ENCODE assay signal across 17 cellular contexts in genomic region chr10:102721954-102722353, GRCh38. TPM values are rescaled to one million over a fixed set of nuclear protein-coding genes. Genes with fewer than 3 reads are reported as not detected.
DNase-seq lines count a peak whose midpoint lies in the region; ATAC-seq and TF ChIP-seq lines count a peak whose summit lies in the region.
"Had no signal": no experiment of that assay in that cellular context is flagged by ENCODE, and none has a peak within 500 bp of the region (broad histone marks: within the 10 kb centered on the region; RNA-seq: fewer than 3 reads in every experiment).

No MANE protein-coding gene starts in this region.

- peak; percentile 88 for ATAC-seq in activated CD4-positive, alpha-beta T cell treated with anti-CD3 and anti-CD28 coated beads for 36 hours
- ATAC-seq in GM23338, result no peak
- ATAC-seq: CD8-positive, alpha-beta T cell had no signal

- H3K79me2 ChIP-seq in GM23338 (replicated peaks; ENCODE audit: insufficient read depth), result peaks cover 79% of the 10 kb centered on the region

- peaks cover 40% of the 10 kb centered on the region for H3K36me3 Mint-ChIP-seq in activated CD4-positive, alpha-beta T cell treated with anti-CD3 and anti-CD28 coated beads for 36 hours (ENCODE audit: low read depth)
- H3K36me3 Mint-ChIP-seq in activated CD4-positive, alpha-beta T cell treated with anti-CD3 and anti-CD28 coated beads, Interleukin-2, amount 10 ng/mL, durations not matched to agents 7 days and 5 days (ENCODE audit: low read depth), result peaks cover 29% of the 10 kb centered on the region
- H3K36me3 Mint-ChIP-seq in GM23338 (ENCODE audit: low read depth) (peaks cover 56% of the 10 kb centered on the region), nephron (ENCODE audit: low read depth) (peaks cover 32% of the 10 kb centered on the region)
- H3K36me3 Mint-ChIP-seq in activated CD4-positive, alpha-beta memory T cell treated with anti-CD3 and anti-CD28 coated beads, Interleukin-2, amount 10 ng/mL, durations not matched to agents 7 days and 5 days (ENCODE audit: low read depth), result peaks cover 33% of the 10 kb centered on the region

- H2AFZ ChIP-seq in GM23338, result no peak overlapping the region

- peaks cover 30% of the 10 kb centered on the region for H3K4me1 Mint-ChIP-seq in activated CD4-positive, alpha-beta T cell treated with anti-CD3 and anti-CD28 coated beads for 36 hours
- H3K4me1 Mint-ChIP-seq in activated CD4-positive, alpha-beta T cell treated with anti-CD3 and anti-CD28 coated beads, Interleukin-2, amount 10 ng/mL, durations not matched to agents 7 days and 5 days, result peaks cover 33% of the 10 kb centered on the region
- H3K4me1 Mint-ChIP-seq in GM23338 (peaks cover 33% of the 10 kb centered on the region), nephron (peaks cover 47% of the 10 kb centered on the region)
- H3K4me1 Mint-ChIP-seq in activated CD4-positive, alpha-beta memory T cell treated with anti-CD3 and anti-CD28 coated beads, Interleukin-2, amount 10 ng/mL, durations not matched to agents 7 days and 5 days, result peaks cover 32% of the 10 kb centered on the region

- H3K27me3 ChIP-seq in GM23338 (ENCODE audit: insufficient read depth) (no peaks in the 10 kb centered on the region), left ventricle myocardium inferior (ENCODE audit: low read depth) (no peaks in the 10 kb centered on the region)

- no peaks in the 10 kb centered on the region for H3K9me3 ChIP-seq in left ventricle myocardium inferior (replicated peaks)

- intact Hi-C loops in activated CD4-positive, alpha-beta T cell treated with anti-CD3 and anti-CD28 coated beads for 36 hours (cut with DNase I, micrococcal nuclease), result no loop called here
- intact Hi-C loops in left ventricle myocardium inferior (cut with micrococcal nuclease), result no loop called here

- CTCF ChIA-PET in activated CD4-positive, alpha-beta T cell treated with anti-CD3 and anti-CD28 coated beads for 36 hours (lab: Charles Lee), result interaction anchor here (0.6 to 1.2 kb wide), 2 partner anchors 13 to 71 kb away, joined by 3 to 4 read pairs; no protein-coding TSS in a partner anchor
- CTCF ChIA-PET in activated CD4-positive, alpha-beta T cell treated with anti-CD3 and anti-CD28 coated beads, Interleukin-2, amount 10 ng/mL, durations not matched to agents 7 days and 5 days (lab: Charles Lee), result interaction anchor here (1.3 kb wide), 1 partner anchor 52 kb away, joined by 3 read pairs; no protein-coding TSS in a partner anchor
- CTCF ChIA-PET in activated CD4-positive, alpha-beta memory T cell treated with anti-CD3 and anti-CD28 coated beads, Interleukin-2, amount 10 ng/mL, durations not matched to agents 7 days and 5 days (lab: Charles Lee), result interaction anchor here (1.2 kb wide), 1 partner anchor 10 kb away, joined by 3 read pairs; no protein-coding TSS in a partner anchor

- DNase-seq in activated CD4-positive, alpha-beta T cell treated with anti-CD3 and anti-CD28 coated beads for 36 hours, result no peak
- no peak for DNase-seq in activated CD4-positive, alpha-beta T cell treated with anti-CD3 and anti-CD28 coated beads, Interleukin-2, amount 10 ng/mL, durations not matched to agents 7 days and 5 days
- DNase-seq in GM23338 (ENCODE audit: low spot score) (no peak), NCI-H128 (lab: John Stamatoyannopoulos, UW; ENCODE audit: unreplicated experiment) (no peak), RPMI8226 (no peak), left ventricle myocardium inferior (no peak)
- no peak for DNase-seq in activated CD4-positive, alpha-beta memory T cell treated with anti-CD3 and anti-CD28 coated beads, Interleukin-2, amount 10 ng/mL, durations not matched to agents 7 days and 5 days
- DNase-seq: CD8-positive, alpha-beta T cell; GF-D8; GOT3; MV-4-11; NCI-H1436; NCI-H2029 treated with DMSO at 0.1 percent for 48 hours; NCI-H510A treated with DMSO at 0.1 percent for 48 hours; SHP77 treated with DMSO at 0.1 percent for 48 hours had no signal

- peaks cover 15% of the 10 kb centered on the region; the same call in 1 of the 2 replicates for H3K36me3 ChIP-seq in GM23338 (ENCODE audit: insufficient read depth)
- no peaks in the 10 kb centered on the region for H3K36me3 ChIP-seq in left ventricle myocardium inferior

- peaks cover 22% of the 10 kb centered on the region for H3K4me1 ChIP-seq in GM23338 (ENCODE audit: insufficient read depth)
- peaks cover 15% of the 10 kb centered on the region for H3K4me1 ChIP-seq in left ventricle myocardium inferior

- peaks cover 40% of the 10 kb centered on the region for H4K20me1 ChIP-seq in GM23338 (replicated peaks; ENCODE audit: insufficient read depth)

- H3K27me3 Mint-ChIP-seq in activated CD4-positive, alpha-beta T cell treated with anti-CD3 and anti-CD28 coated beads for 36 hours, result no peaks in the 10 kb centered on the region
- no peaks in the 10 kb centered on the region for H3K27me3 Mint-ChIP-seq in activated CD4-positive, alpha-beta T cell treated with anti-CD3 and anti-CD28 coated beads, Interleukin-2, amount 10 ng/mL, durations not matched to agents 7 days and 5 days
- no peaks in the 10 kb centered on the region for H3K27me3 Mint-ChIP-seq in GM23338 (ENCODE audit: insufficient read depth, low read depth, poor library complexity)
- no peaks in the 10 kb centered on the region for H3K27me3 Mint-ChIP-seq in activated CD4-positive, alpha-beta memory T cell treated with anti-CD3 and anti-CD28 coated beads, Interleukin-2, amount 10 ng/mL, durations not matched to agents 7 days and 5 days
- H3K27me3 Mint-ChIP-seq in nephron (ENCODE audit: low read depth), result no peaks in the 10 kb centered on the region

- 0 out of 2 replicates have a peak, but pooled peaks cover 3% of the 10 kb centered on the region for H3F3A ChIP-seq in GM23338 (replicated peaks; ENCODE audit: low read depth)

- no peaks in the 10 kb centered on the region for H3K9me3 Mint-ChIP-seq in activated CD4-positive, alpha-beta T cell treated with anti-CD3 and anti-CD28 coated beads for 36 hours (ENCODE audit: low read depth)
- peaks cover 4% of the 10 kb centered on the region for H3K9me3 Mint-ChIP-seq in activated CD4-positive, alpha-beta T cell treated with anti-CD3 and anti-CD28 coated beads, Interleukin-2, amount 10 ng/mL, durations not matched to agents 7 days and 5 days
- H3K9me3 Mint-ChIP-seq in GM23338 (no peaks in the 10 kb centered on the region), nephron (no peaks in the 10 kb centered on the region)
- H3K9me3 Mint-ChIP-seq in activated CD4-positive, alpha-beta memory T cell treated with anti-CD3 and anti-CD28 coated beads, Interleukin-2, amount 10 ng/mL, durations not matched to agents 7 days and 5 days, result no peaks in the 10 kb centered on the region
- H3K9me3 Mint-ChIP-seq: CD8-positive, alpha-beta T cell had no signal

- TF ChIP-seq CTCF in GM23338 (conservative IDR thresholded peaks at IDR 0.05; ENCODE audit: low read depth in 2 of 2) (no peak), nephron (IDR thresholded peaks at IDR 0.05; ENCODE audit: unreplicated experiment in 3 of 3) (no peak), left ventricle myocardium inferior (IDR thresholded peaks at IDR 0.05; ENCODE audit: borderline replicate concordance) (no peak)

- H3K27ac ChIP-seq in GM23338 (ENCODE audit: low read depth), result peak overlapping the region; percentile 63; the same call in 1 of the 2 replicates
- no peak overlapping the region for H3K27ac ChIP-seq in left ventricle myocardium inferior (replicated peaks)
- H3K27ac ChIP-seq: 22Rv1 had no signal

- H3K4me3 ChIP-seq in GM23338 (no peak overlapping the region), left ventricle myocardium inferior (no peak overlapping the region)

- POLR2A ChIA-PET in activated CD4-positive, alpha-beta T cell treated with anti-CD3 and anti-CD28 coated beads for 36 hours (lab: Charles Lee), result no interaction called here
- POLR2A ChIA-PET in activated CD4-positive, alpha-beta T cell treated with anti-CD3 and anti-CD28 coated beads, Interleukin-2, amount 10 ng/mL, durations not matched to agents 7 days and 5 days (lab: Charles Lee), result no interaction called here
- POLR2A ChIA-PET in activated CD4-positive, alpha-beta memory T cell treated with anti-CD3 and anti-CD28 coated beads, Interleukin-2, amount 10 ng/mL, durations not matched to agents 7 days and 5 days (lab: Charles Lee), result interaction anchor here (2.1 kb wide), 1 partner anchor 10 kb away, joined by 7 read pairs; no protein-coding TSS in a partner anchor

- H3K4me3 Mint-ChIP-seq in activated CD4-positive, alpha-beta T cell treated with anti-CD3 and anti-CD28 coated beads for 36 hours, result no peak overlapping the region
- H3K4me3 Mint-ChIP-seq in activated CD4-positive, alpha-beta T cell treated with anti-CD3 and anti-CD28 coated beads, Interleukin-2, amount 10 ng/mL, durations not matched to agents 7 days and 5 days, result no peak overlapping the region
- no peak overlapping the region for H3K4me3 Mint-ChIP-seq in GM23338
- H3K4me3 Mint-ChIP-seq in activated CD4-positive, alpha-beta memory T cell treated with anti-CD3 and anti-CD28 coated beads, Interleukin-2, amount 10 ng/mL, durations not matched to agents 7 days and 5 days, result no peak overlapping the region
- peak overlapping the region in 1 of 3 experiments; percentile 24 for H3K4me3 Mint-ChIP-seq in nephron
- H3K4me3 Mint-ChIP-seq: CD8-positive, alpha-beta T cell had no signal

- no peaks in the 10 kb centered on the region for H3K9me2 ChIP-seq in GM23338 (ENCODE audit: insufficient read depth)

- no peak overlapping the region for H3K4me2 ChIP-seq in GM23338

- peak overlapping the region; percentile 10 for H3K27ac Mint-ChIP-seq in activated CD4-positive, alpha-beta T cell treated with anti-CD3 and anti-CD28 coated beads for 36 hours
- H3K27ac Mint-ChIP-seq in activated CD4-positive, alpha-beta T cell treated with anti-CD3 and anti-CD28 coated beads, Interleukin-2, amount 10 ng/mL, durations not matched to agents 7 days and 5 days, result no peak overlapping the region
- H3K27ac Mint-ChIP-seq in GM23338 (no peak overlapping the region), nephron (peak overlapping the region; percentile 62 to 88 (median 65))
- H3K27ac Mint-ChIP-seq in activated CD4-positive, alpha-beta memory T cell treated with anti-CD3 and anti-CD28 coated beads, Interleukin-2, amount 10 ng/mL, durations not matched to agents 7 days and 5 days, result peak overlapping the region; percentile 64
- H3K27ac Mint-ChIP-seq: CD8-positive, alpha-beta T cell had no signal

RNA-seq across cellular contexts. Expression of gene SFXN2, which starts 7.5 kb away (rescaled TPM):
- 10 to 100 TPM; 18.2 to 20.7 TPM for total RNA-seq in activated CD4-positive, alpha-beta T cell treated with anti-CD3 and anti-CD28 coated beads for 36 hours
- total RNA-seq in activated CD4-positive, alpha-beta T cell treated with anti-CD3 and anti-CD28 coated beads, Interleukin-2, amount 10 ng/mL, durations not matched to agents 7 days and 5 days, result 10 to 100 TPM; 20.7 to 23.6 TPM
- 5.7 and 9.1 TPM in 2 replicates for total RNA-seq in GM23338 (2014; rRNA removed; shearing (Covaris generic))
- polyA plus RNA-seq in GM23338 (2016; fragmentation: Nextera tagmentation; extraction: Ambion mirVana), result 6.2 and 7.2 TPM in 2 replicates
- 10 to 100 TPM; 10.8 to 11.5 TPM for total RNA-seq in activated CD4-positive, alpha-beta memory T cell treated with anti-CD3 and anti-CD28 coated beads, Interleukin-2, amount 10 ng/mL, durations not matched to agents 7 days and 5 days
- total RNA-seq in left ventricle myocardium inferior, result 1.6 TPM

RNA-seq across cellular contexts. Expression of gene ARL3, which starts 7.8 kb away (rescaled TPM):
- total RNA-seq in activated CD4-positive, alpha-beta T cell treated with anti-CD3 and anti-CD28 coated beads for 36 hours, result 1 to 10 TPM; 6.4 to 6.9 TPM
- total RNA-seq in activated CD4-positive, alpha-beta T cell treated with anti-CD3 and anti-CD28 coated beads, Interleukin-2, amount 10 ng/mL, durations not matched to agents 7 days and 5 days, result 1 to 10 TPM; 4.4 to 5.0 TPM
- total RNA-seq in GM23338 (2014; rRNA removed; shearing (Covaris generic)), result 8.5 and 9.4 TPM in 2 replicates
- 22.6 and 23.0 TPM in 2 replicates for polyA plus RNA-seq in GM23338 (2016; fragmentation: Nextera tagmentation; extraction: Ambion mirVana)
- total RNA-seq in activated CD4-positive, alpha-beta memory T cell treated with anti-CD3 and anti-CD28 coated beads, Interleukin-2, amount 10 ng/mL, durations not matched to agents 7 days and 5 days, result 1 to 10 TPM; 5.7 to 6.1 TPM
- total RNA-seq in left ventricle myocardium inferior, result 13.4 TPM

RNA-seq across cellular contexts. Expression of gene WBP1L, which starts 21.8 kb away (rescaled TPM):
- 10 to 100 TPM; 14.9 to 16.4 TPM for total RNA-seq in activated CD4-positive, alpha-beta T cell treated with anti-CD3 and anti-CD28 coated beads for 36 hours
- 10 to 100 TPM; 30.2 to 31.4 TPM for total RNA-seq in activated CD4-positive, alpha-beta T cell treated with anti-CD3 and anti-CD28 coated beads, Interleukin-2, amount 10 ng/mL, durations not matched to agents 7 days and 5 days
- 48.5 and 55.7 TPM in 2 replicates for total RNA-seq in GM23338 (2014; rRNA removed; shearing (Covaris generic))
- polyA plus RNA-seq in GM23338 (2016; fragmentation: Nextera tagmentation; extraction: Ambion mirVana), result 5.1 and 7.0 TPM in 2 replicates
- total RNA-seq in activated CD4-positive, alpha-beta memory T cell treated with anti-CD3 and anti-CD28 coated beads, Interleukin-2, amount 10 ng/mL, durations not matched to agents 7 days and 5 days, result 10 to 100 TPM; 31.7 to 31.9 TPM
- total RNA-seq in left ventricle myocardium inferior, result 22.6 TPM

Comparison
In these comparisons a context has a peak if more than half of its experiments do, and no peak if none do; other contexts are left out.
1. H3K27ac Mint-ChIP-seq: peak in activated CD4-positive, alpha-beta T cell treated with anti-CD3 and anti-CD28 coated beads for 36 hours (single experiment), activated CD4-positive, alpha-beta memory T cell treated with anti-CD3 and anti-CD28 coated beads, Interleukin-2, amount 10 ng/mL, durations not matched to agents 7 days and 5 days (single experiment) and nephron (3 of 3); none in activated CD4-positive, alpha-beta T cell treated with anti-CD3 and anti-CD28 coated beads, Interleukin-2, amount 10 ng/mL, durations not matched to agents 7 days and 5 days (single experiment) and GM23338 (single experiment).